Comparison of ENCODE assay signal across 12 cellular contexts in the genomic region with DNA sequence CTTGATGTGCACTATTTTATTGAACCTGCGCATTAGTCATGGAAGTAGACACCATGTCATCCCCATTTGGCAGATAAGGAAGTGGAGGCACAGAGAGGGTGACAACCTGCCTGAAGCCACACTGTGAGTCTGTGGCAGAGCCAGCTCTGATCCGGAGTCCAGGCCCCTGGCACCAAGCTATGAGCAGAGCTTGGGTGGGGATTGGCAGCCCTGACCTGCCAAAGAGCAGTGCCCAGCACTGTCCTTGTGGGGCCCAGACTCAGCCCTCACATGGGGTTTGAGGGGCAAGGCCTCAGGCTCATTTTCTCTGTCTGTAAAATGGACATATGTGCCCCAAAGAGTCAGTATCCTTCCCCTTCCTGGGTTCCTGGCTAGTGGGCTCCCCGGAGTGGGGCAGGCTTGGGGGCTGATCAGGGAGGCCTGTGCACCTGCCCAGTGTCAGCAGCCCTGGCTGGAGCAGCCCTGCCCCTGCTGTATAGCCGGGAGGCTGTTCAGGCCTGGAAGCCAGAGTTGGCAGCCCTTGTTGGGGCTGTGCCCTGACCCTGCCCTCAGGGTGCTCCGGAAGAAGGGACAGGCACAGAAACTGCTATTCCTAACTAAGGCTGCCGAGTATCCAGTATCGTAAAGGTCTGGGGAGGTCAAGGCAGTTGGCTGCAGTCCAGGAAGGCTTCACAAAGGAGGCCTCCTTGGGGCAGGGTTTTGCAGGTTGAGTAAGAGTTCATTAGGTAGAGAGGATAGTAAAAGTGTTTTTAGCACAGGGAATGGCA. TPM values are rescaled to one million over a fixed set of nuclear protein-coding genes. Genes with fewer than 3 reads are reported as not detected.
DNase-seq lines count a peak whose midpoint lies in the region; ATAC-seq, FAIRE-seq and TF ChIP-seq lines count a peak whose summit lies in the region.
"Had no signal": no experiment of that assay in that cellular context is flagged by ENCODE, and none has a peak within 500 bp of the region (broad histone marks: within the 10 kb centered on the region; RNA-seq: fewer than 3 reads in every experiment).

No MANE protein-coding gene starts in this region.

- FAIRE-seq in small intestine (lab: Jason Lieb, UNC): no peak

- CTCF ChIA-PET in activated CD4-positive, alpha-beta T cell treated with anti-CD3 and anti-CD28 coated beads for 36 hours (lab: Charles Lee): interaction anchor here (0.6 kb wide), 1 partner anchor 36 kb away, joined by 3 read pairs; no protein-coding TSS in a partner anchor

- peak; percentile 23 for DNase-seq in HCEC 1CT
- DNase-seq in breast epithelium (ENCODE audit: low spot score in 2 of 2): no peak
- DNase-seq in islet precursor cell: peak; percentile 56
- DNase-seq in sigmoid colon: peak; percentile 64
- no peak for DNase-seq in activated CD4-positive, alpha-beta T cell treated with anti-CD3 and anti-CD28 coated beads for 36 hours
- no peak for DNase-seq in effector memory CD4-positive, alpha-beta T cell
- DNase-seq in small intestine: no peak
- DNase-seq in NOMO-1 treated with dmso at 0.1 percent for 144 hours (lab: John Stamatoyannopoulos, UW; ENCODE audit: unreplicated experiment): no peak
- DNase-seq: activated CD8-positive, alpha-beta T cell treated with anti-CD3 and anti-CD28 coated beads, Interleukin-2, amount 10 ng/mL, durations not matched to agents 7 days and 5 days; KG1; NCI-H2227 treated with DMSO at 0.1 percent for 48 hours had no signal

- no peak overlapping the region for H3K27ac Mint-ChIP-seq in activated CD4-positive, alpha-beta T cell treated with anti-CD3 and anti-CD28 coated beads for 36 hours
- H3K27ac Mint-ChIP-seq: activated CD8-positive, alpha-beta T cell treated with anti-CD3 and anti-CD28 coated beads, Interleukin-2, amount 10 ng/mL, durations not matched to agents 7 days and 5 days had no signal

- H3K4me1 Mint-ChIP-seq in activated CD4-positive, alpha-beta T cell treated with anti-CD3 and anti-CD28 coated beads for 36 hours: peaks cover 3% of the 10 kb centered on the region

- TF ChIP-seq CTCF in breast epithelium (IDR thresholded peaks at IDR 0.05) (no peak), sigmoid colon (IDR thresholded peaks at IDR 0.05) (no peak)

- no peaks in the 10 kb centered on the region for H3K9me3 Mint-ChIP-seq in activated CD4-positive, alpha-beta T cell treated with anti-CD3 and anti-CD28 coated beads for 36 hours (ENCODE audit: low read depth)
- H3K9me3 Mint-ChIP-seq: neural crest cell had no signal

- TF ChIP-seq EP300 in sigmoid colon (IDR thresholded peaks at IDR 0.05): no peak

- H3K9me3 ChIP-seq in breast epithelium: no peaks in the 10 kb centered on the region
- no peaks in the 10 kb centered on the region for H3K9me3 ChIP-seq in sigmoid colon
- no peaks in the 10 kb centered on the region for H3K9me3 ChIP-seq in effector memory CD4-positive, alpha-beta T cell (ENCODE audit: control insufficient read depth, low read length)
- H3K9me3 ChIP-seq in small intestine (ENCODE audit: control insufficient read depth, low read depth): no peaks in the 10 kb centered on the region

- WGBS in sigmoid colon, 2 donors: 74 to 85% methylated on average over 7 of the region's 7 CpGs
- 74 to 81% (median 74%) methylated on average over 7 of the region's 7 CpGs for WGBS in small intestine, 3 donors

- H3K4me3 Mint-ChIP-seq in activated CD4-positive, alpha-beta T cell treated with anti-CD3 and anti-CD28 coated beads for 36 hours: no peak overlapping the region
- H3K4me3 Mint-ChIP-seq: activated CD8-positive, alpha-beta T cell treated with anti-CD3 and anti-CD28 coated beads, Interleukin-2, amount 10 ng/mL, durations not matched to agents 7 days and 5 days; neural crest cell had no signal

- no peak for TF ChIP-seq POLR2A in breast epithelium (IDR thresholded peaks at IDR 0.05)
- no peak for TF ChIP-seq POLR2A in sigmoid colon (IDR thresholded peaks at IDR 0.05)

- POLR2A ChIA-PET in activated CD4-positive, alpha-beta T cell treated with anti-CD3 and anti-CD28 coated beads for 36 hours (lab: Charles Lee): no interaction called here

- H3K27ac ChIP-seq in breast epithelium (peak overlapping the region; percentile 25 to 27), sigmoid colon (peak overlapping the region; percentile 71 to 88 (median 83)), small intestine (ENCODE audit: low read depth in 1 of 2, low read length in 1 of 2) (peak overlapping the region in 1 of 2 donors; percentile 88)
- H3K27ac ChIP-seq in effector memory CD4-positive, alpha-beta T cell (ENCODE audit: insufficient read depth, low read length, poor library complexity, severe bottlenecking): no peak overlapping the region

- no peaks in the 10 kb centered on the region for H3K36me3 Mint-ChIP-seq in activated CD4-positive, alpha-beta T cell treated with anti-CD3 and anti-CD28 coated beads for 36 hours (ENCODE audit: low read depth)

- no peak for ATAC-seq in activated CD4-positive, alpha-beta T cell treated with anti-CD3 and anti-CD28 coated beads for 36 hours
- ATAC-seq: activated CD8-positive, alpha-beta T cell treated with anti-CD3 and anti-CD28 coated beads, Interleukin-2, amount 10 ng/mL, durations not matched to agents 7 days and 5 days had no signal

- H3K36me3 ChIP-seq in breast epithelium (no peaks in the 10 kb centered on the region), sigmoid colon (peaks cover 0 to 8% (median 4%) of the 10 kb centered on the region in 4 donors), small intestine (ENCODE audit: control insufficient read depth in 2 of 2, insufficient read depth in 2 of 2, low read length in 2 of 2) (no peaks in the 10 kb centered on the region)
- H3K36me3 ChIP-seq in effector memory CD4-positive, alpha-beta T cell (ENCODE audit: control insufficient read depth, insufficient read depth, low read length): no peaks in the 10 kb centered on the region

- H3K4me3 ChIP-seq in breast epithelium (no peak overlapping the region), sigmoid colon (no peak overlapping the region), small intestine (ENCODE audit: low read depth in 1 of 2, low read length in 2 of 2) (no peak overlapping the region)
- no peak overlapping the region for H3K4me3 ChIP-seq in effector memory CD4-positive, alpha-beta T cell (ENCODE audit: insufficient read depth, low read depth, low read length, poor library complexity, severe bottlenecking)

- no peaks in the 10 kb centered on the region for H3K4me1 ChIP-seq in breast epithelium
- H3K4me1 ChIP-seq in sigmoid colon: peaks cover 0 to 42% (median 33%) of the 10 kb centered on the region in 4 donors
- no peaks in the 10 kb centered on the region for H3K4me1 ChIP-seq in effector memory CD4-positive, alpha-beta T cell (ENCODE audit: control insufficient read depth, insufficient read depth, low read length, poor library complexity, severe bottlenecking)
- H3K4me1 ChIP-seq in small intestine (ENCODE audit: control insufficient read depth in 2 of 2, insufficient read depth in 1 of 2, low read depth in 1 of 2, low read length in 1 of 2): peaks cover 0 to 22% of the 10 kb centered on the region in 2 donors

- intact Hi-C loops in breast epithelium (cut with DNase I; ENCODE audit: low total_unique reads) (no loop called here), sigmoid colon (cut with DNase I) (no loop called here)
- intact Hi-C loops in activated CD4-positive, alpha-beta T cell treated with anti-CD3 and anti-CD28 coated beads for 36 hours (cut with DNase I, micrococcal nuclease): no loop called here

- H3K27me3 Mint-ChIP-seq in activated CD4-positive, alpha-beta T cell treated with anti-CD3 and anti-CD28 coated beads for 36 hours: no peaks in the 10 kb centered on the region

- H3K27me3 ChIP-seq in breast epithelium (no peaks in the 10 kb centered on the region), sigmoid colon (no peaks in the 10 kb centered on the region), small intestine (ENCODE audit: control insufficient read depth in 2 of 2, insufficient read depth in 2 of 2, low read length in 2 of 2) (no peaks in the 10 kb centered on the region)
- H3K27me3 ChIP-seq in effector memory CD4-positive, alpha-beta T cell (replicated peaks; ENCODE audit: control insufficient read depth, insufficient read depth, low read length, poor library complexity, severe bottlenecking): no peaks in the 10 kb centered on the region

RNA-seq across cellular contexts. Expression of a gene that starts 38.7 kb away (rescaled TPM):
- total RNA-seq in breast epithelium: 10 to 100 TPM; 10.7 to 44.9 (median 15.2) TPM
- total RNA-seq in sigmoid colon: 100 to 1,000 TPM in 2 of 4 donors, 10 to 100 TPM in 2; 14.8 to 104 (median 60.7) TPM
- 10 to 100 TPM in 1 of 3 donors, 1 to 10 TPM in 2; 6.5 to 71.1 (median 7.2) TPM for polyA plus RNA-seq in sigmoid colon
- under 1 TPM; 0.04 to 0.09 TPM for total RNA-seq in activated CD4-positive, alpha-beta T cell treated with anti-CD3 and anti-CD28 coated beads for 36 hours
- 10 to 100 TPM; 19.7 to 92.7 (median 25.5) TPM for polyA plus RNA-seq in small intestine

Comparison
In these comparisons a context has a peak if more than half of its experiments do, and no peak if none do; other contexts are left out.
1. DNase-seq: peak in HCEC 1CT (single experiment), islet precursor cell (single experiment) and sigmoid colon (single experiment); none in breast epithelium (0 of 2), activated CD4-positive, alpha-beta T cell treated with anti-CD3 and anti-CD28 coated beads for 36 hours (single experiment), effector memory CD4-positive, alpha-beta T cell (0 of 3), small intestine (single experiment) and NOMO-1 treated with dmso at 0.1 percent for 144 hours (single experiment).
2. RNA of a gene that starts 38.7 kb away (total RNA-seq): 14.8 to 104 TPM in sigmoid colon and 10.7 to 44.9 TPM in breast epithelium; 0.04 to 0.09 TPM in activated CD4-positive, alpha-beta T cell treated with anti-CD3 and anti-CD28 coated beads for 36 hours; every median in the first group is over 10 times any median in the second.